In genomic region chr9:126677188-126678084, GRCh38 we compare ENCODE assay signal across 1 cellular context.
TF ChIP-seq lines count a peak whose summit lies in the region.

No MANE protein-coding gene starts in this region.

TF ChIP-seq in SK-N-SH treated with all-trans-retinoic acid at 6 μM for 48 hours, 23 proteins besides CTCF, POLR2A, EP300 and RAD21 (continued from another document):
- no peak for TF ChIP-seq TCF4 (CRISPR knock-in tag; IDR thresholded peaks at IDR 0.05; ENCODE audit: borderline replicate concordance)
- TF ChIP-seq ZNF70 (CRISPR knock-in tag; IDR thresholded peaks at IDR 0.05), result peak; percentile 99
